In genomic region chr18:48326901-48327675, GRCh38 we compare ENCODE assay signal across 16 cellular contexts.
DNase-seq lines count a peak whose midpoint lies in the region; ATAC-seq and TF ChIP-seq lines count a peak whose summit lies in the region.
"Had no signal": no experiment of that assay in that cellular context is flagged by ENCODE, and none has a peak within 500 bp of the region (broad histone marks: within the 10 kb centered on the region; RNA-seq: fewer than 3 reads in every experiment).

No MANE protein-coding gene starts in this region.

- H2BK15ac ChIP-seq in mesenchymal stem cell (ENCODE audit: low read depth, poor library complexity, severe bottlenecking), result no peak overlapping the region

- H3K4me3 ChIP-seq in AG10803 (ENCODE audit: low read length) (no peak overlapping the region), cardiac fibroblast (replicated peaks in 1 of 2; ENCODE audit: low read depth in 2 of 2, low read length in 2 of 2) (no peak overlapping the region), mesenchymal stem cell (ENCODE audit: insufficient read depth in 1 of 2, low read depth in 1 of 2, low read length in 2 of 2) (no peak overlapping the region), Caco-2 (ENCODE audit: low read depth, low read length) (no peak overlapping the region)

- H3K4me1 Mint-ChIP-seq in Caco-2 (ENCODE audit: low read depth, unreplicated experiment), result no peaks in the 10 kb centered on the region

- peak overlapping the region; percentile 79 for H3K9ac ChIP-seq in mesenchymal stem cell (ENCODE audit: low read length)

- intact Hi-C loops in Caco-2 (cut with micrococcal nuclease; ENCODE audit: unreplicated experiment), result no loop called here

- peak overlapping the region; percentile 7 for H3K27ac ChIP-seq in mesenchymal stem cell (ENCODE audit: low read length, poor library complexity, severe bottlenecking)

- no peak overlapping the region for H3K4ac ChIP-seq in mesenchymal stem cell (ENCODE audit: low read depth in 1 of 2, low read length in 2 of 2)

- no peak overlapping the region for H3K4me2 ChIP-seq in mesenchymal stem cell (ENCODE audit: low read length, poor library complexity, severe bottlenecking)

- no peak overlapping the region for H4K91ac ChIP-seq in mesenchymal stem cell (ENCODE audit: low read length)

- no peaks in the 10 kb centered on the region for H3K36me3 Mint-ChIP-seq in Caco-2 (ENCODE audit: insufficient read depth, unreplicated experiment)
- H3K36me3 Mint-ChIP-seq: activated naive CD4-positive, alpha-beta T cell treated with anti-CD3 and anti-CD28 coated beads, Interleukin-2, amount 50 U/mL, for 72 hours had no signal

- no TSS peak for BruUV-seq in Caco-2 (replicated peaks; lab: Mats Ljungman, UMichigan)

- no peak overlapping the region for H2BK120ac ChIP-seq in mesenchymal stem cell (ENCODE audit: low read depth, low read length)

- H3K27me3 ChIP-seq in mesenchymal stem cell (ENCODE audit: control insufficient read depth in 1 of 2, insufficient read depth in 1 of 2, low read length in 2 of 2) (no peaks in the 10 kb centered on the region), Caco-2 (replicated peaks; ENCODE audit: control insufficient read depth, insufficient read depth, low read length) (no peaks in the 10 kb centered on the region; the same call in 1 of the 2 replicates)

- peak overlapping the region in 1 of 2 experiments; percentile 32 for H3K18ac ChIP-seq in mesenchymal stem cell (ENCODE audit: low read depth in 1 of 2, low read length in 2 of 2)

- H3K79me1 ChIP-seq in mesenchymal stem cell (replicated peaks; ENCODE audit: low read length, poor library complexity, severe bottlenecking), result no peaks in the 10 kb centered on the region

- peak overlapping the region in 1 of 2 experiments; percentile 6 for H3K14ac ChIP-seq in mesenchymal stem cell (ENCODE audit: low read length in 2 of 2)

- no peak overlapping the region for H3K4me3 Mint-ChIP-seq in Caco-2 (ENCODE audit: unreplicated experiment)
- H3K4me3 Mint-ChIP-seq: nephron progenitor cell, T-helper 17 cell had no signal

- no peak overlapping the region for H3K27ac Mint-ChIP-seq in Caco-2 (ENCODE audit: unreplicated experiment)
- H3K27ac Mint-ChIP-seq: activated naive CD4-positive, alpha-beta T cell treated with anti-CD3 and anti-CD28 coated beads, Interleukin-2, amount 50 U/mL, for 72 hours; nephron progenitor cell; T-helper 17 cell had no signal

- no peak overlapping the region for H3K23ac ChIP-seq in mesenchymal stem cell (ENCODE audit: low read length in 2 of 2)

- H3K9me3 ChIP-seq in mesenchymal stem cell (ENCODE audit: control insufficient read depth, low read length) (no peaks in the 10 kb centered on the region), Caco-2 (no peaks in the 10 kb centered on the region)

- H2BK12ac ChIP-seq in mesenchymal stem cell (ENCODE audit: low read length in 2 of 2), result peak overlapping the region in 1 of 2 experiments; percentile 59

- CTCF ChIA-PET in Caco-2 (lab: Charles Lee), result no interaction called here

- H2AFZ ChIP-seq in mesenchymal stem cell (ENCODE audit: low read depth, low read length), result no peak overlapping the region

- ATAC-seq in activated CD4-positive, CD25-positive, alpha-beta regulatory T cell treated with anti-CD3 and anti-CD28 coated beads, Interleukin-2, amount 50 U/mL, for 24 hours, result no peak
- no peak for ATAC-seq in GM19455 (IDR thresholded peaks at IDR 0.05; ENCODE audit: unreplicated experiment)
- ATAC-seq: activated naive CD4-positive, alpha-beta T cell treated with anti-CD3 and anti-CD28 coated beads, Interleukin-2, amount 50 U/mL, for 72 hours; T-helper 17 cell had no signal

- peaks cover 25% of the 10 kb centered on the region for H3K4me1 ChIP-seq in mesenchymal stem cell (ENCODE audit: control insufficient read depth, insufficient read depth, low read depth, low read length)
- H3K4me1 ChIP-seq in Caco-2, result no peaks in the 10 kb centered on the region

- H3K36me3 ChIP-seq in mesenchymal stem cell (ENCODE audit: control insufficient read depth in 1 of 2, insufficient read depth in 2 of 2, low read depth in 1 of 2, low read length in 2 of 2), result no peaks in the 10 kb centered on the region
- no peaks in the 10 kb centered on the region for H3K36me3 ChIP-seq in Caco-2 (ENCODE audit: control insufficient read depth, insufficient read depth, low read length)

- H3K9me3 Mint-ChIP-seq in Caco-2 (ENCODE audit: unreplicated experiment), result no peaks in the 10 kb centered on the region
- H3K9me3 Mint-ChIP-seq: activated naive CD4-positive, alpha-beta T cell treated with anti-CD3 and anti-CD28 coated beads, Interleukin-2, amount 50 U/mL, for 72 hours; nephron progenitor cell had no signal

- POLR2A ChIA-PET in Caco-2 (lab: Charles Lee), result no interaction called here

- WGBS in mesenchymal stem cell, result 66% methylated on average over 11 of the region's 11 CpGs

- H2BK5ac ChIP-seq in mesenchymal stem cell (ENCODE audit: low read depth, low read length, poor library complexity, severe bottlenecking), result no peak overlapping the region

- no peak overlapping the region for H4K8ac ChIP-seq in mesenchymal stem cell (ENCODE audit: low read length)

- H2AK5ac ChIP-seq in mesenchymal stem cell (ENCODE audit: low read length, severe bottlenecking), result no peak overlapping the region

- H3K27me3 Mint-ChIP-seq in Caco-2 (ENCODE audit: insufficient read depth, unreplicated experiment), result no peaks in the 10 kb centered on the region

- TF ChIP-seq CTCF in AG10803 (conservative IDR thresholded peaks at IDR 0.05; ENCODE audit: low read length) (no peak), cardiac fibroblast (IDR thresholded peaks at IDR 0.05; ENCODE audit: low read depth, low read length) (no peak), Caco-2 (IDR thresholded peaks at IDR 0.05; ENCODE audit: insufficient read depth in 1 of 2, low read depth in 1 of 2, low read length in 1 of 2, severe bottlenecking in 1 of 2, unreplicated experiment in 1 of 2) (no peak)

- DNase-seq in AG10803 (ENCODE audit: low read depth) (peak; percentile 18), NCI-H69 (lab: John Stamatoyannopoulos, UW) (peak; percentile 56), cardiac fibroblast (ENCODE audit: low read depth in 2 of 2) (peak; percentile 35 to 54), mesenchymal stem cell (peak; percentile 57), Caco-2 (no peak), NCI-H446 (lab: John Stamatoyannopoulos, UW) (no peak)
- DNase-seq: activated CD8-positive, alpha-beta memory T cell treated with anti-CD3 and anti-CD28 coated beads for 24 hours; AML-193; GOT3; NCI-H524; nephron progenitor cell; stimulated activated naive CD4-positive, alpha-beta T cell; T-helper 17 cell had no signal

Comparison
In these comparisons a context has a peak if more than half of its experiments do, and no peak if none do; other contexts are left out.
1. DNase-seq: peak in AG10803 (single experiment), NCI-H69 (single experiment), cardiac fibroblast (2 of 2) and mesenchymal stem cell (single experiment); none in Caco-2 (0 of 2) and NCI-H446 (0 of 2).